15 cellular contexts compared by ENCODE assay signal in genomic region chr5:137126829-137127228, GRCh38.
"Had no signal": no experiment of that assay in that cellular context is flagged by ENCODE, and none has a peak within 500 bp of the region (broad histone marks: within the 10 kb centered on the region; RNA-seq: fewer than 3 reads in every experiment).

No MANE protein-coding gene starts in this region.

- H3K36me3 ChIP-seq: colonic mucosa, esophagus muscularis mucosa, right lobe of liver, tibial nerve had no signal

- DNase-seq: colonic mucosa; dermis blood vessel endothelial cell; foreskin fibroblast; hippocampal formation; kidney glomerular epithelial cell; naive thymus-derived CD4-positive, alpha-beta T cell; nephron progenitor cell; psoas muscle; retina; right lobe of liver; stimulated activated CD4-positive, alpha-beta T cell treated with anti-CD3 and anti-CD28 coated beads, Interleukin-4, amount 100 ng/mL, for 1 hour; stimulated activated naive CD8-positive, alpha-beta T cell treated with anti-CD3 and anti-CD28 coated beads, Interleukin-15, amount 100 ng/mL, for 72 hours; testis had no signal

- H3K4me1 ChIP-seq: colonic mucosa, psoas muscle, right lobe of liver, testis, tibial nerve had no signal

- H3K4me3 ChIP-seq: colonic mucosa, esophagus muscularis mucosa, psoas muscle, right lobe of liver, testis, tibial nerve had no signal

- H3K9me3 ChIP-seq: colonic mucosa, esophagus muscularis mucosa, psoas muscle, right lobe of liver, testis, tibial nerve had no signal

- H3K27ac ChIP-seq: colonic mucosa, esophagus muscularis mucosa, psoas muscle, right lobe of liver, testis, tibial nerve had no signal

- H3K27me3 ChIP-seq: colonic mucosa, esophagus muscularis mucosa, right lobe of liver, testis, tibial nerve had no signal
